In genomic region chr10:30036341-30036740, GRCh38 we compare ENCODE assay signal across 17 cellular contexts. TPM values are rescaled to one million over a fixed set of nuclear protein-coding genes. Genes with fewer than 3 reads are reported as not detected.
A peak's percentile ranks its signal among the peaks of the same experiment; 100 is the strongest.
DNase-seq lines count a peak whose midpoint lies in the region; ATAC-seq, FAIRE-seq and TF ChIP-seq lines count a peak whose summit lies in the region.
"Had no signal": no experiment of that assay in that cellular context is flagged by ENCODE, and none has a peak within 500 bp of the region (broad histone marks: within the 10 kb centered on the region; RNA-seq: fewer than 3 reads in every experiment).

No MANE protein-coding gene starts in this region.

- ATAC-seq in IMR-90 (ENCODE audit: low read depth): peak; percentile 65
- no peak for ATAC-seq in upper lobe of left lung (ENCODE audit: low FRiP score in 2 of 2)
- ATAC-seq: HepG2 had no signal

- H4K8ac ChIP-seq in IMR-90 (ENCODE audit: low read depth in 2 of 2, low read length in 2 of 2): no peak overlapping the region

- no peak overlapping the region for H2BK120ac ChIP-seq in IMR-90 (ENCODE audit: low read depth, low read length)

- H3K27me3 Mint-ChIP-seq in osteocyte (ENCODE audit: unreplicated experiment): no peaks in the 10 kb centered on the region

- peak; percentile 61 for DNase-seq in AG10803 (ENCODE audit: low read depth)
- peak; percentile 40 for DNase-seq in IMR-90
- peak; percentile 20 for DNase-seq in fibroblast of peridontal ligament (ENCODE audit: extremely low read depth)
- DNase-seq in HCEC 1CT: no peak
- no peak for DNase-seq in upper lobe of left lung
- no peak for DNase-seq in H54 (ENCODE audit: insufficient read length, low spot score)
- DNase-seq in osteocyte (ENCODE audit: extremely low spot score, unreplicated experiment): no peak
- DNase-seq: DMS153, NCI-H1105 treated with DMSO at 0.1 percent for 48 hours, NCI-H187, NCI-H446, NCI-H774, PC-9 had no signal

- H3K36me3 ChIP-seq in IMR-90 (ENCODE audit: control insufficient read depth, insufficient read depth, low read length) (peaks cover 56% of the 10 kb centered on the region), muscle layer of colon (ENCODE audit: insufficient read depth, low read length) (peaks cover 23% of the 10 kb centered on the region), upper lobe of left lung (peaks cover 0 to 20% (median 0%) of the 10 kb centered on the region in 4 donors)
- H3K36me3 ChIP-seq: HAP-1 had no signal

- H2BK20ac ChIP-seq in IMR-90 (ENCODE audit: low read depth, low read length): no peak overlapping the region

- no peak overlapping the region for H4K5ac ChIP-seq in IMR-90 (ENCODE audit: low read depth, low read length)

- no peaks in the 10 kb centered on the region for H3K9me3 Mint-ChIP-seq in osteocyte (ENCODE audit: unreplicated experiment)

- peaks cover 17% of the 10 kb centered on the region for H3K9me1 ChIP-seq in IMR-90 (ENCODE audit: insufficient read depth, low read length)

- H3K36me3 Mint-ChIP-seq in osteocyte (ENCODE audit: unreplicated experiment): peaks cover 3% of the 10 kb centered on the region

- no peaks in the 10 kb centered on the region for H3K9me3 ChIP-seq in IMR-90 (ENCODE audit: control insufficient read depth, insufficient read depth, low read length)
- no peaks in the 10 kb centered on the region for H3K9me3 ChIP-seq in muscle layer of colon (ENCODE audit: low read length)
- no peaks in the 10 kb centered on the region for H3K9me3 ChIP-seq in upper lobe of left lung
- H3K9me3 ChIP-seq: HAP-1 had no signal

- 0 out of 2 replicates have a peak overlapping the region, but pooled peaks have one; percentile 48 for H3K14ac ChIP-seq in IMR-90 (replicated peaks; ENCODE audit: low read depth, low read length)

- no peak overlapping the region for H2AK9ac ChIP-seq in IMR-90 (replicated peaks; ENCODE audit: low read depth, low read length, poor library complexity)

- no peak overlapping the region for H3K4me3 ChIP-seq in AG10803 (ENCODE audit: low read length)
- no peak overlapping the region for H3K4me3 ChIP-seq in IMR-90 (ENCODE audit: insufficient read depth, low read depth, low read length)
- no peak overlapping the region for H3K4me3 ChIP-seq in muscle layer of colon (ENCODE audit: low read depth in 1 of 2, low read length in 2 of 2)
- H3K4me3 ChIP-seq in upper lobe of left lung: no peak overlapping the region
- H3K4me3 ChIP-seq: HAP-1, PC-9 had no signal

- H2BK15ac ChIP-seq in IMR-90 (ENCODE audit: low read depth, low read length): no peak overlapping the region

- TF ChIP-seq CTCF in AG10803 (conservative IDR thresholded peaks at IDR 0.05; ENCODE audit: low read length) (no peak), IMR-90 (conservative IDR thresholded peaks at IDR 0.05; ENCODE audit: low read depth, low read length) (no peak), upper lobe of left lung (IDR thresholded peaks at IDR 0.05) (no peak), osteocyte (IDR thresholded peaks at IDR 0.05) (no peak)

- H3K27me3 ChIP-seq in IMR-90 (ENCODE audit: control insufficient read depth, insufficient read depth, low read length): no peaks in the 10 kb centered on the region
- no peaks in the 10 kb centered on the region for H3K27me3 ChIP-seq in muscle layer of colon (ENCODE audit: control insufficient read depth in 1 of 2, insufficient read depth in 2 of 2, low read length in 2 of 2)
- no peaks in the 10 kb centered on the region for H3K27me3 ChIP-seq in upper lobe of left lung

- H3K4me1 Mint-ChIP-seq in osteocyte (ENCODE audit: unreplicated experiment): no peaks in the 10 kb centered on the region

- CTCF ChIA-PET in IMR-90 (lab: Yijun Ruan, JAX): no interaction called here

- POLR2A ChIA-PET in IMR-90 (lab: Charles Lee; ENCODE audit: unreplicated experiment): no interaction called here

- H3K4me1 ChIP-seq in IMR-90 (ENCODE audit: control insufficient read depth, insufficient read depth, low read length): peaks cover 4% of the 10 kb centered on the region
- peaks cover 45% of the 10 kb centered on the region for H3K4me1 ChIP-seq in muscle layer of colon (ENCODE audit: insufficient read depth, low read length)
- H3K4me1 ChIP-seq in upper lobe of left lung: peaks cover 3 to 55% (median 16%) of the 10 kb centered on the region in 4 donors
- H3K4me1 ChIP-seq: HAP-1 had no signal

- H2AK5ac ChIP-seq in IMR-90 (ENCODE audit: low read depth, low read length): no peak overlapping the region

- H3K56ac ChIP-seq in IMR-90 (ENCODE audit: extremely low read depth, insufficient read depth, low read length): no peak overlapping the region

- dilution Hi-C loops in IMR-90 (cut with HindIII; ENCODE audit: low sequenced_read_pairs, unreplicated experiment): no loop called here

- in situ Hi-C loops in IMR-90 (cut with MboI; ENCODE audit: low sequenced_read_pairs): no loop called here

- TF ChIP-seq POLR2A in IMR-90 (IDR thresholded peaks at IDR 0.05; ENCODE audit: low read depth, low read length) (no peak), upper lobe of left lung (IDR thresholded peaks at IDR 0.05) (no peak), H54 (IDR thresholded peaks at IDR 0.05; ENCODE audit: low read depth, low read length) (no peak)

- H3K4ac ChIP-seq in IMR-90 (ENCODE audit: low read depth, low read length): no peak overlapping the region

- no peak overlapping the region for H3K27ac Mint-ChIP-seq in osteocyte (ENCODE audit: unreplicated experiment)

- no peak overlapping the region for H3K9ac ChIP-seq in IMR-90 (ENCODE audit: low read depth, low read length)
- H3K9ac ChIP-seq in muscle layer of colon (ENCODE audit: low read length): no peak overlapping the region

- FAIRE-seq in H54 (lab: Jason Lieb, UNC): no peak
- FAIRE-seq: HepG2 had no signal

- H3K18ac ChIP-seq in IMR-90 (ENCODE audit: low read depth, low read length): no peak overlapping the region

- peaks cover 60% of the 10 kb centered on the region for H4K20me1 ChIP-seq in IMR-90 (ENCODE audit: insufficient read depth, low read length)

- no peak overlapping the region for H3K4me2 ChIP-seq in IMR-90 (ENCODE audit: low read depth, low read length)
- H3K4me2 ChIP-seq: PC-9 had no signal

- H3K79me1 ChIP-seq in IMR-90 (ENCODE audit: low read depth in 1 of 2, low read length in 2 of 2): peaks cover 42 to 84% of the 10 kb centered on the region in 2 experiments

- WGBS in IMR-90 (ENCODE audit: extremely low coverage in 2 of 2, insufficient read length in 1 of 2), 2 experiments: no CpG with 5 or more reads among the region's 3 CpGs
- 72 to 80% methylated on average over 3 of the region's 3 CpGs for WGBS in upper lobe of left lung, 2 donors

- H4K91ac ChIP-seq in IMR-90 (ENCODE audit: insufficient read depth, low read depth, low read length): no peak overlapping the region

- no peak overlapping the region for H3K23ac ChIP-seq in IMR-90 (ENCODE audit: low read depth, low read length)

- TF ChIP-seq EP300 in upper lobe of left lung (IDR thresholded peaks at IDR 0.05): no peak

- no peak overlapping the region for H2AFZ ChIP-seq in IMR-90 (replicated peaks; ENCODE audit: low read length, poor library complexity)
- H2AFZ ChIP-seq: PC-9 had no signal

- no peak overlapping the region for H2BK5ac ChIP-seq in IMR-90 (ENCODE audit: low read depth, low read length, poor library complexity, severe bottlenecking)

- intact Hi-C loops in IMR-90 (cut with micrococcal nuclease): loop anchor here (5.0 kb wide), 1 partner anchor 311 kb away; the partner anchor contains the start of gene MTPAP

- no peak overlapping the region for H3K27ac ChIP-seq in IMR-90 (ENCODE audit: insufficient read depth, low read length)
- peak overlapping the region; percentile 31 for H3K27ac ChIP-seq in muscle layer of colon (ENCODE audit: low read depth, low read length)
- H3K27ac ChIP-seq in upper lobe of left lung: peak overlapping the region in 1 of 4 donors; percentile 12
- H3K27ac ChIP-seq: C4-2B, PC-9 had no signal

- TF ChIP-seq RAD21 in IMR-90 (IDR thresholded peaks at IDR 0.05; ENCODE audit: low read length): no peak

- no TSS peak for BruUV-seq in IMR-90 (replicated peaks; lab: Mats Ljungman, UMichigan)

- no peak overlapping the region for H3K4me3 Mint-ChIP-seq in osteocyte (ENCODE audit: unreplicated experiment)

TF ChIP-seq in IMR-90, 13 proteins besides CTCF, POLR2A, EP300 and RAD21:
- TF ChIP-seq NFE2L2 (IDR thresholded peaks at IDR 0.05; ENCODE audit: low read depth, low read length): no peak
- no peak for TF ChIP-seq CEBPB (IDR thresholded peaks at IDR 0.05; ENCODE audit: low read depth, low read length)
- no peak for TF ChIP-seq RFX5 (IDR thresholded peaks at IDR 0.05; ENCODE audit: low read depth, low read length)
- TF ChIP-seq MAFK (IDR thresholded peaks at IDR 0.05; ENCODE audit: low read depth, low read length): no peak
- no peak for TF ChIP-seq SMC3 (IDR thresholded peaks at IDR 0.05; ENCODE audit: low read depth, low read length)
- TF ChIP-seq FOS (IDR thresholded peaks at IDR 0.05; ENCODE audit: low read depth, low read length): no peak
- no peak for TF ChIP-seq MXI1 (IDR thresholded peaks at IDR 0.05; ENCODE audit: borderline replicate concordance, low read depth, low read length)

RNA-seq across cellular contexts. Expression of gene JCAD, which starts 23.0 kb away (rescaled TPM):
- total RNA-seq in IMR-90 (2012; rRNA removed) (16.8 and 18.9 TPM in 2 replicates), upper lobe of left lung (10 to 100 TPM; 16.8 to 83.7 (median 37.6) TPM), osteocyte (7.5 and 7.7 TPM in 2 replicates)
- polyA plus RNA-seq in IMR-90 (2012; rRNA removed): 14.8 and 15.9 TPM in 2 replicates
- polyA plus RNA-seq in IMR-90 (2012; cell fraction: cytosol; rRNA removed): 9.1 and 12.2 TPM in 2 replicates
- polyA plus RNA-seq in IMR-90 (2012; cell fraction: nucleus; rRNA removed; ENCODE audit: low replicate concordance): 7.2 and 16.6 TPM in 2 replicates

Comparison
In these comparisons a context has a peak if more than half of its experiments do, and no peak if none do; other contexts are left out.
1. DNase-seq: peak in AG10803 (single experiment), IMR-90 (single experiment) and fibroblast of peridontal ligament (single experiment); none in HCEC 1CT (single experiment), upper lobe of left lung (0 of 2), H54 (single experiment) and osteocyte (single experiment).